1 cellular context compared by ENCODE assay signal in the genomic region with DNA sequence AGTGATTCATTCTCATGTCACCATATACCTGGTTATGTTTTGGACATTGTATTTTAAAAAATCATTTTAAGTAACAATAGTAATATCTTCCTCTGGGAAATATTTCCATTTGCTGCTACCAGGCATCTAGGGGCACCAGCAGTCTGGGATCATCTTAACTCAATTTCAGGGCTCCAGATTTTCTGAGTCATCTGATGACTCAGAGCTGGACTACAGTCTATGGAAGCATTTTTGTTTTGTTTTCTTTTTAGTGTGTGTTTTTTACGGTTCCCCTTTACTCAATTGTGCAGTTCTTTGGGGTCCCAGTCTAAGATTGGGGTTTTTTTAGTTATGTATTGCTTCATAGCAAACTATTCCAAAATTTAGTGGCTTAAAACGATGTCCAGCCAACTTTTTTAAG.
TF ChIP-seq lines count a peak whose summit lies in the region.

No MANE protein-coding gene starts in this region.

TF ChIP-seq in GM12878, 131 proteins besides CTCF, POLR2A, EP300 and RAD21:
- TF ChIP-seq, protein P1, sequence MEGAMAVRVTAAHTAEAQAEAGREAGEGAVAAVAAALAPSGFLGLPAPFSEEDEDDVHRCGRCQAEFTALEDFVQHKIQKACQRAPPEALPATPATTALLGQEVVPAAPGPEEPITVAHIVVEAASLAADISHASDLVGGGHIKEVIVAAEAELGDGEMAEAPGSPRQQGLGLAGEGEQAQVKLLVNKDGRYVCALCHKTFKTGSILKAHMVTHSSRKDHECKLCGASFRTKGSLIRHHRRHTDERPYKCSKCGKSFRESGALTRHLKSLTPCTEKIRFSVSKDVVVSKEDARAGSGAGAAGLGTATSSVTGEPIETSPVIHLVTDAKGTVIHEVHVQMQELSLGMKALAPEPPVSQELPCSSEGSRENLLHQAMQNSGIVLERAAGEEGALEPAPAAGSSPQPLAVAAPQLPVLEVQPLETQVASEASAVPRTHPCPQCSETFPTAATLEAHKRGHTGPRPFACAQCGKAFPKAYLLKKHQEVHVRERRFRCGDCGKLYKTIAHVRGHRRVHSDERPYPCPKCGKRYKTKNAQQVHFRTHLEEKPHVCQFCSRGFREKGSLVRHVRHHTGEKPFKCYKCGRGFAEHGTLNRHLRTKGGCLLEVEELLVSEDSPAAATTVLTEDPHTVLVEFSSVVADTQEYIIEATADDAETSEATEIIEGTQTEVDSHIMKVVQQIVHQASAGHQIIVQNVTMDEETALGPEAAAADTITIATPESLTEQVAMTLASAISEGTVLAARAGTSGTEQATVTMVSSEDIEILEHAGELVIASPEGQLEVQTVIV (IDR thresholded peaks at IDR 0.05; ENCODE audit: borderline replicate concordance, partially characterized antibody) = no peak
- TF ChIP-seq BMI1 (IDR thresholded peaks at IDR 0.05; ENCODE audit: borderline replicate concordance) = no peak
- TF ChIP-seq NFXL1 (IDR thresholded peaks at IDR 0.05; ENCODE audit: borderline replicate concordance) = no peak
- no peak for TF ChIP-seq CHD1 (IDR thresholded peaks at IDR 0.05; ENCODE audit: low read depth, low read length)
- TF ChIP-seq CBX5 (IDR thresholded peaks at IDR 0.05; ENCODE audit: low read depth) = 0 out of 2 replicates have a peak, but pooled peaks have one; percentile 63
- no peak for TF ChIP-seq POU2F2 (IDR thresholded peaks at IDR 0.05; ENCODE audit: borderline replicate concordance, low read depth, low read length)
- no peak for TF ChIP-seq CHD2 (IDR thresholded peaks at IDR 0.05; ENCODE audit: borderline replicate concordance, low read depth, low read length)
- peak; percentile 63 for TF ChIP-seq JUNB (IDR thresholded peaks at IDR 0.05)
- TF ChIP-seq, protein P2, sequence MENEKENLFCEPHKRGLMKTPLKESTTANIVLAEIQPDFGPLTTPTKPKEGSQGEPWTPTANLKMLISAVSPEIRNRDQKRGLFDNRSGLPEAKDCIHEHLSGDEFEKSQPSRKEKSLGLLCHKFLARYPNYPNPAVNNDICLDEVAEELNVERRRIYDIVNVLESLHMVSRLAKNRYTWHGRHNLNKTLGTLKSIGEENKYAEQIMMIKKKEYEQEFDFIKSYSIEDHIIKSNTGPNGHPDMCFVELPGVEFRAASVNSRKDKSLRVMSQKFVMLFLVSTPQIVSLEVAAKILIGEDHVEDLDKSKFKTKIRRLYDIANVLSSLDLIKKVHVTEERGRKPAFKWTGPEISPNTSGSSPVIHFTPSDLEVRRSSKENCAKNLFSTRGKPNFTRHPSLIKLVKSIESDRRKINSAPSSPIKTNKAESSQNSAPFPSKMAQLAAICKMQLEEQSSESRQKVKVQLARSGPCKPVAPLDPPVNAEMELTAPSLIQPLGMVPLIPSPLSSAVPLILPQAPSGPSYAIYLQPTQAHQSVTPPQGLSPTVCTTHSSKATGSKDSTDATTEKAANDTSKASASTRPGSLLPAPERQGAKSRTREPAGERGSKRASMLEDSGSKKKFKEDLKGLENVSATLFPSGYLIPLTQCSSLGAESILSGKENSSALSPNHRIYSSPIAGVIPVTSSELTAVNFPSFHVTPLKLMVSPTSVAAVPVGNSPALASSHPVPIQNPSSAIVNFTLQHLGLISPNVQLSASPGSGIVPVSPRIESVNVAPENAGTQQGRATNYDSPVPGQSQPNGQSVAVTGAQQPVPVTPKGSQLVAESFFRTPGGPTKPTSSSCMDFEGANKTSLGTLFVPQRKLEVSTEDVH (IDR thresholded peaks at IDR 0.05; ENCODE audit: low read depth, partially characterized antibody) = no peak
- TF ChIP-seq IKZF2 (IDR thresholded peaks at IDR 0.05) = 0 out of 4 replicates have a peak, but pooled peaks have one; percentile 12 to 25
- TF ChIP-seq TCF12 (IDR thresholded peaks at IDR 0.05; ENCODE audit: low read depth, low read length) = no peak
- no peak for TF ChIP-seq CBFB (IDR thresholded peaks at IDR 0.05; ENCODE audit: low read depth)
- TF ChIP-seq, protein P3, sequence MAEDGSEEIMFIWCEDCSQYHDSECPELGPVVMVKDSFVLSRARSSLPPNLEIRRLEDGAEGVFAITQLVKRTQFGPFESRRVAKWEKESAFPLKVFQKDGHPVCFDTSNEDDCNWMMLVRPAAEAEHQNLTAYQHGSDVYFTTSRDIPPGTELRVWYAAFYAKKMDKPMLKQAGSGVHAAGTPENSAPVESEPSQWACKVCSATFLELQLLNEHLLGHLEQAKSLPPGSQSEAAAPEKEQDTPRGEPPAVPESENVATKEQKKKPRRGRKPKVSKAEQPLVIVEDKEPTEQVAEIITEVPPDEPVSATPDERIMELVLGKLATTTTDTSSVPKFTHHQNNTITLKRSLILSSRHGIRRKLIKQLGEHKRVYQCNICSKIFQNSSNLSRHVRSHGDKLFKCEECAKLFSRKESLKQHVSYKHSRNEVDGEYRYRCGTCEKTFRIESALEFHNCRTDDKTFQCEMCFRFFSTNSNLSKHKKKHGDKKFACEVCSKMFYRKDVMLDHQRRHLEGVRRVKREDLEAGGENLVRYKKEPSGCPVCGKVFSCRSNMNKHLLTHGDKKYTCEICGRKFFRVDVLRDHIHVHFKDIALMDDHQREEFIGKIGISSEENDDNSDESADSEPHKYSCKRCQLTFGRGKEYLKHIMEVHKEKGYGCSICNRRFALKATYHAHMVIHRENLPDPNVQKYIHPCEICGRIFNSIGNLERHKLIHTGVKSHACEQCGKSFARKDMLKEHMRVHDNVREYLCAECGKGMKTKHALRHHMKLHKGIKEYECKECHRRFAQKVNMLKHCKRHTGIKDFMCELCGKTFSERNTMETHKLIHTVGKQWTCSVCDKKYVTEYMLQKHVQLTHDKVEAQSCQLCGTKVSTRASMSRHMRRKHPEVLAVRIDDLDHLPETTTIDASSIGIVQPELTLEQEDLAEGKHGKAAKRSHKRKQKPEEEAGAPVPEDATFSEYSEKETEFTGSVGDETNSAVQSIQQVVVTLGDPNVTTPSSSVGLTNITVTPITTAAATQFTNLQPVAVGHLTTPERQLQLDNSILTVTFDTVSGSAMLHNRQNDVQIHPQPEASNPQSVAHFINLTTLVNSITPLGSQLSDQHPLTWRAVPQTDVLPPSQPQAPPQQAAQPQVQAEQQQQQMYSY (CRISPR knock-in tag; IDR thresholded peaks at IDR 0.05) = no peak
- no peak for TF ChIP-seq HDAC2 (IDR thresholded peaks at IDR 0.05)
- no peak for TF ChIP-seq FOS (IDR thresholded peaks at IDR 0.05; ENCODE audit: borderline replicate concordance, extremely low read depth, insufficient read length)
